ENCODE assay signal across 11 cellular contexts in the genomic region with DNA sequence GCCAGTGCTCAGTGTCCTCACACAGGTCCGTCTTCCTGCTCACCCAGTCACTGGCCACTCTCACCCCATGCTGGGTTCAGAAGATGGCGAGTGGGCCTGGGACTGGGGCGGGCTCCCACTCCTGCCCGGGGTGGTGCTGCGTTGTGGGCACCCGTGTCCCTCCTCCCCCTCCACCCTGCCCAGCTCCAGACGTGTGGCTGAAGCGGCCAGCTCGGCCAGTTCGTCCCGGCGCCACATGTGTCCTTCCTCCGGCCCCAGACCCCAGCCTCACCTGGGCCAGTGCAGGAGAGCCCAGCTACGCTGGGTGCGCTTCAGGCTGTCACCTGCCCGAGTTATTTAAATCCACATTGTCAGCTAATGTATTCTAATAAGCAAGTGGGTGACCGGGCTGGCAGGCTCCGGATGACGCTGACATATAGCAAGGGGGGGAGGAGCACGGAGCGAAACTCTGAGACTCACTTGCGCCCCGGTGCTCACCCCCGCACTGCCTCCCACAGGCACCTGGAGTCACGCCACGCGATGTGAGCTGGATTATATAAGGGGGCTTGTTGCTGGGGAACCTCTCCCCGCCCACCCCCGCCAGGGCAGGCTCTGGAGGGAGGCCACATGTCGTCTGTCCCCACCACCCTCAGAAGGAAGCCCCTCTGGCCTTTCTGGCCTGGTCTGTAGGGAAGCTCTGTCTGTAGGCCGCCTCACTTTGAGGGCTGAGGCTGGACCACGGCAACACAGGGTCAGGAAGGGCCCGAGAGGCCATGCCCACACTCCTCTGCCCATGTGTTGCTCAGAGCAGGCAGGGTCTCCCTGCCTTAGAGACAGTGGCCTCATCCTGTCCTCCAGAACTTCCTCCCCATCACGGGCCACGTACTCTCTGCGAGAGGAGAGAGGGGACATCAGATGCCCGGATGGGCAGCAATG. TPM values are rescaled to one million over a fixed set of nuclear protein-coding genes. Genes with fewer than 3 reads are reported as not detected.
A peak's percentile ranks its signal among the peaks of the same experiment; 100 is the strongest.
DNase-seq lines count a peak whose midpoint lies in the region; ATAC-seq and TF ChIP-seq lines count a peak whose summit lies in the region.
"Had no signal": no experiment of that assay in that cellular context is flagged by ENCODE, and none has a peak within 500 bp of the region (broad histone marks: within the 10 kb centered on the region; RNA-seq: fewer than 3 reads in every experiment).

No MANE protein-coding gene starts in this region.

- no peaks in the 10 kb centered on the region for H3K27me3 ChIP-seq in WERI-Rb-1 (ENCODE audit: insufficient read depth, low read depth, severe bottlenecking)
- H3K27me3 ChIP-seq in upper lobe of right lung = no peaks in the 10 kb centered on the region
- no peaks in the 10 kb centered on the region for H3K27me3 ChIP-seq in Karpas-422 (ENCODE audit: low read length)

- H3K36me3 ChIP-seq in WERI-Rb-1 (peaks cover 28% of the 10 kb centered on the region), mucosa of descending colon (ENCODE audit: low read depth) (no peaks in the 10 kb centered on the region), upper lobe of right lung (no peaks in the 10 kb centered on the region), Karpas-422 (ENCODE audit: insufficient read depth, low read length) (no peaks in the 10 kb centered on the region)

- H3K9me3 ChIP-seq in WERI-Rb-1 (ENCODE audit: severe bottlenecking) (no peaks in the 10 kb centered on the region), mucosa of descending colon (no peaks in the 10 kb centered on the region), upper lobe of right lung (no peaks in the 10 kb centered on the region), Karpas-422 (ENCODE audit: low read length) (no peaks in the 10 kb centered on the region)

- H3K79me2 ChIP-seq in Karpas-422 (ENCODE audit: low read length) = no peaks in the 10 kb centered on the region

- intact Hi-C loops in mucosa of descending colon (cut with DNase I, micrococcal nuclease) (loop anchor here in 1 of 2 donors (5.0 kb wide), 1 partner anchor 74 kb away; no protein-coding TSS in a partner anchor), upper lobe of right lung (cut with DNase I) (loop anchor here (5.0 kb wide), 1 partner anchor 64 kb away; no protein-coding TSS in a partner anchor)

- H2AFZ ChIP-seq in Karpas-422 (ENCODE audit: low read length) = no peak overlapping the region

- DNase-seq in stimulated activated CD4-positive, alpha-beta T cell treated with anti-CD3 and anti-CD28 coated beads, Interleukin-15, amount 100 ng/mL, for 24 hours = peak; percentile 33
- no peak for DNase-seq in stimulated activated CD4-positive, alpha-beta T cell treated with anti-CD3 and anti-CD28 coated beads, Interleukin-1b, Interleukin-23, amount 100 ng/mL, for 48 hours
- DNase-seq in WERI-Rb-1 (peak; percentile 77), mucosa of descending colon (peak in 2 of 3 donors; percentile 32 to 40), upper lobe of right lung (peak; percentile 70), Karpas-422 (no peak)
- DNase-seq: activated CD4-positive, alpha-beta memory T cell treated with anti-CD3 and anti-CD28 coated beads, Interleukin-2, amount 10 ng/mL, durations not matched to agents 7 days and 5 days; CD4-positive, alpha-beta T cell; Kasumi-1; occipital lobe had no signal

- H3K4me2 ChIP-seq in Karpas-422 (ENCODE audit: low read depth, low read length, poor library complexity, severe bottlenecking) = no peak overlapping the region

- H3K4me3 ChIP-seq in WERI-Rb-1 (ENCODE audit: low read depth, low read length) (no peak overlapping the region; the same call in 1 of the 2 replicates), mucosa of descending colon (no peak overlapping the region), upper lobe of right lung (no peak overlapping the region), Karpas-422 (ENCODE audit: low read length) (no peak overlapping the region)

- H4K20me1 ChIP-seq in Karpas-422 (ENCODE audit: insufficient read depth, low read depth, low read length) = no peaks in the 10 kb centered on the region

- H3K27ac ChIP-seq in WERI-Rb-1 (peak overlapping the region; percentile 0; the same call in 1 of the 2 replicates), upper lobe of right lung (no peak overlapping the region), Karpas-422 (ENCODE audit: low read length) (no peak overlapping the region)

- no peaks in the 10 kb centered on the region for H3K9me2 ChIP-seq in Karpas-422 (replicated peaks; ENCODE audit: insufficient read depth, low read length)

- H3K9ac ChIP-seq in Karpas-422 (ENCODE audit: low read length) = no peak overlapping the region

- TF ChIP-seq CTCF in WERI-Rb-1 (IDR thresholded peaks at IDR 0.05; ENCODE audit: low read depth, low read length) (peak; percentile 34; the same call in 1 of the 2 replicates), mucosa of descending colon (IDR thresholded peaks at IDR 0.05) (no peak), upper lobe of right lung (IDR thresholded peaks at IDR 0.05) (no peak)

- ATAC-seq in mucosa of descending colon = no peak
- ATAC-seq in upper lobe of right lung = no peak
- ATAC-seq in GM21723 (IDR thresholded peaks at IDR 0.05; ENCODE audit: unreplicated experiment) = no peak

- H3K4me1 ChIP-seq in mucosa of descending colon (ENCODE audit: low read depth) = peaks cover 7% of the 10 kb centered on the region
- H3K4me1 ChIP-seq in upper lobe of right lung = peaks cover 61% of the 10 kb centered on the region
- no peaks in the 10 kb centered on the region for H3K4me1 ChIP-seq in Karpas-422 (ENCODE audit: low read length)

RNA-seq across cellular contexts. Expression of gene BAIAP2, which starts 7.1 kb away (rescaled TPM):
- total RNA-seq in mucosa of descending colon = 10 to 100 TPM; 11.6 to 76.7 (median 19.4) TPM
- 139 TPM for total RNA-seq in upper lobe of right lung
- total RNA-seq in Karpas-422 (2014; rRNA removed; shearing (Covaris generic); ENCODE audit: low replicate concordance) = not detected in 2 replicates

RNA-seq across cellular contexts. Expression of gene CHMP6, which starts 36.2 kb away (rescaled TPM):
- total RNA-seq in mucosa of descending colon (10 to 100 TPM; 35.1 to 43.9 (median 35.4) TPM), upper lobe of right lung (29.9 TPM)
- 16.1 and 23.1 TPM in 2 replicates for total RNA-seq in Karpas-422 (2014; rRNA removed; shearing (Covaris generic); ENCODE audit: low replicate concordance)

Comparison
In these comparisons a context has a peak if more than half of its experiments do, and no peak if none do; other contexts are left out.
1. DNase-seq: peak in stimulated activated CD4-positive, alpha-beta T cell treated with anti-CD3 and anti-CD28 coated beads, Interleukin-15, amount 100 ng/mL, for 24 hours (single experiment), WERI-Rb-1 (single experiment), mucosa of descending colon (2 of 3) and upper lobe of right lung (single experiment); none in stimulated activated CD4-positive, alpha-beta T cell treated with anti-CD3 and anti-CD28 coated beads, Interleukin-1b, Interleukin-23, amount 100 ng/mL, for 48 hours (single experiment) and Karpas-422 (single experiment).
2. RNA of gene BAIAP2, which starts 7.1 kb away (total RNA-seq): 139 TPM in upper lobe of right lung (single experiment) and 11.6 to 76.7 TPM in mucosa of descending colon; not detected in Karpas-422; every median in the first group is over 10 times any median in the second.